ENCODE assay signal across 8 cellular contexts in the genomic region with DNA sequence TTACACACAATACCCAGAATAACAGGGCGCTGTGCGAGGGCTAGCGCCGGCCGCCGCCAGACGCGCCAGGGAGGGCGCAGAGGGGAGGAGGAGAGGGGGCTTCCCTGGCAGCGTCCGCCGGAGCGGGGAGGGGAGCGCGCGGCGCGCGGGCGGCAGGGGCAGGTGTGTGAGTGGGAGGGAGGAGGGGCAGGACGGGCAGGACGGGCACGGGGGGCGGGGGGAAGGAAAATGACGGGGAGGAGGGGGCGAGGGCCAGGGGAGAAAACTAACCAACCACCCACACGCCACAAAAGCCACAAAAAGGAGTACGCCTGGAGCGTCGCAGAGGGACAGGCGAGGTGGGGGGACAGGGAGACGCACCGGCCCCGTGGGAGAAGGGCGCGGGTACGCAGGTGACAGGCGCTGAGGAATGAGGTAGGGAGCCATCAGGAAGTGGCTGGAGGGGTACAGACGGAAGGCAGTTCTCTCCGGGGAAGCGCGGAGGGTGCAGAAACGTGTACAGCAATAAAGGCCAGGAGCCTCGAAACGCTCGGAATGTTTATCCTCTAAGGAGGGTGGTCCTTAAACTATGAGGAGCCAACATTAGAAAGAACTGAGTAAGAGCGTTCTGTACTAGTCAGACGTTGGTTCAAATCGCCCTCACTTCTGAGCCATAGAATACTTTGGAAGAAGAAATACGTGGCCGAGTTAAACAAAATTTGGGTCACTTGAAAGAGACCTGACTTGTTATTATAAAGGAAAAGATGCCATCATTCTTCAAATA. TPM values are rescaled to one million over a fixed set of nuclear protein-coding genes. Genes with fewer than 3 reads are reported as not detected.
A peak's percentile ranks its signal among the peaks of the same experiment; 100 is the strongest.
DNase-seq lines count a peak whose midpoint lies in the region; TF ChIP-seq lines count a peak whose summit lies in the region.

No MANE protein-coding gene starts in this region.

- peak overlapping the region; percentile 80 for H3K14ac ChIP-seq in trophoblast cell (ENCODE audit: low read length)

- H3F3A ChIP-seq in OCI-LY1 (ENCODE audit: insufficient read depth, low read length) = no peaks in the 10 kb centered on the region

- H3K9me3 ChIP-seq in OCI-LY1 (ENCODE audit: low read length) (no peaks in the 10 kb centered on the region), trophoblast cell (ENCODE audit: insufficient read depth, low read depth, low read length) (peaks cover 3% of the 10 kb centered on the region)

- H3K79me2 ChIP-seq in OCI-LY1 (ENCODE audit: insufficient read depth, low read length) = no peaks in the 10 kb centered on the region
- H3K79me2 ChIP-seq in trophoblast cell (ENCODE audit: control insufficient read depth, insufficient read depth, low read length, poor library complexity) = peaks cover 8% of the 10 kb centered on the region

- H2AK5ac ChIP-seq in trophoblast cell (ENCODE audit: low read length) = no peak overlapping the region

- H3K27ac ChIP-seq in OCI-LY1 (ENCODE audit: low read depth, low read length, poor library complexity, severe bottlenecking) = peak overlapping the region; percentile 42
- H3K27ac ChIP-seq in trophoblast cell (ENCODE audit: low read depth, low read length) = peak overlapping the region; percentile 42
- H3K27ac ChIP-seq in RWPE1 = no peak overlapping the region

- H3K27me3 ChIP-seq in OCI-LY1 (ENCODE audit: insufficient read depth, low read length) (no peaks in the 10 kb centered on the region), trophoblast cell (ENCODE audit: insufficient read depth, low read length) (no peaks in the 10 kb centered on the region)

- peak overlapping the region; percentile 58 for H2BK12ac ChIP-seq in trophoblast cell (ENCODE audit: low read length)

- H3K4me2 ChIP-seq in OCI-LY1 (ENCODE audit: low read length) = peak overlapping the region; percentile 79
- peak overlapping the region; percentile 89 for H3K4me2 ChIP-seq in trophoblast cell (ENCODE audit: low read length)

- H3K36me3 Mint-ChIP-seq in glutamatergic neuron (ENCODE audit: unreplicated experiment) = no peaks in the 10 kb centered on the region

- H3K4me1 ChIP-seq in OCI-LY1 (ENCODE audit: insufficient read depth, low read length, severe bottlenecking) (peaks cover 27% of the 10 kb centered on the region), trophoblast cell (ENCODE audit: control insufficient read depth in 1 of 2, insufficient read depth in 2 of 2, low read length in 2 of 2) (no peaks in the 10 kb centered on the region)

- peak; percentile 28 for DNase-seq in SKM-1 treated with dmso at 0.1 percent for 144 hours (lab: John Stamatoyannopoulos, UW; ENCODE audit: unreplicated experiment)
- no peak for DNase-seq in SKM-1 (lab: John Stamatoyannopoulos, UW; ENCODE audit: unreplicated experiment)
- DNase-seq in activated effector memory CD4-positive, alpha-beta T cell treated with Interleukin-2 at 50 U/mL for 16 hours = peak; percentile 49
- DNase-seq in glutamatergic neuron = peak; percentile 76
- DNase-seq in trophoblast cell = no peak
- peak; percentile 65 for DNase-seq in ureter (ENCODE audit: low spot score)
- DNase-seq in RWPE1 (ENCODE audit: low spot score) = no peak

- H3K23ac ChIP-seq in trophoblast cell (ENCODE audit: low read length) = no peak overlapping the region

- H4K91ac ChIP-seq in trophoblast cell (ENCODE audit: low read depth, low read length) = peak overlapping the region; percentile 33

- POLR2A ChIA-PET in RWPE1 (lab: Yijun Ruan, JAX; ENCODE audit: low non-redundant PET) = no interaction called here

- no peaks in the 10 kb centered on the region for H4K20me1 ChIP-seq in OCI-LY1 (ENCODE audit: insufficient read depth, low read length)

- no CpG with 5 or more reads among the region's 51 CpGs for WGBS in trophoblast cell (ENCODE audit: extremely low coverage, insufficient coverage, insufficient read length)

- no peak overlapping the region for H2AFZ ChIP-seq in OCI-LY1 (ENCODE audit: low read length)
- peak overlapping the region; percentile 98 for H2AFZ ChIP-seq in trophoblast cell (ENCODE audit: insufficient read depth, low read length, poor library complexity)

- H3K18ac ChIP-seq in trophoblast cell (ENCODE audit: low read length) = peak overlapping the region; percentile 80

- peak overlapping the region; percentile 72 for H3K4me3 ChIP-seq in OCI-LY1 (ENCODE audit: low read depth, low read length, poor library complexity, severe bottlenecking)
- H3K4me3 ChIP-seq in trophoblast cell (ENCODE audit: low read depth, low read length) = peak overlapping the region; percentile 82

- H3K9me3 Mint-ChIP-seq in glutamatergic neuron (ENCODE audit: unreplicated experiment) = peaks cover 17% of the 10 kb centered on the region

- H3K4me1 Mint-ChIP-seq in glutamatergic neuron (ENCODE audit: low read depth, unreplicated experiment) = peaks cover 16% of the 10 kb centered on the region

- H2BK5ac ChIP-seq in trophoblast cell (ENCODE audit: low read depth, low read length, poor library complexity) = peak overlapping the region; percentile 21

- no peak overlapping the region for H2BK120ac ChIP-seq in trophoblast cell (ENCODE audit: insufficient read depth, low read length, poor library complexity)

- H4K12ac ChIP-seq in trophoblast cell (ENCODE audit: low read depth, low read length) = peak overlapping the region; percentile 83

- H3K9ac ChIP-seq in OCI-LY1 (ENCODE audit: low read length) (peak overlapping the region; percentile 68; the same call in 1 of the 2 replicates), trophoblast cell (ENCODE audit: low read length) (no peak overlapping the region)

- H4K8ac ChIP-seq in trophoblast cell (ENCODE audit: low read depth, low read length) = peak overlapping the region; percentile 78

- no peaks in the 10 kb centered on the region for H3K9me2 ChIP-seq in OCI-LY1 (ENCODE audit: low read depth, low read length)

- peak overlapping the region; percentile 94 for H3K4me3 Mint-ChIP-seq in glutamatergic neuron (ENCODE audit: unreplicated experiment)

- H3K27ac Mint-ChIP-seq in glutamatergic neuron (ENCODE audit: unreplicated experiment) = peak overlapping the region; percentile 90

- CTCF ChIA-PET in RWPE1 (lab: Yijun Ruan, JAX) = no interaction called here

- no peak overlapping the region for H3K4ac ChIP-seq in trophoblast cell (ENCODE audit: low read depth, low read length)

- H3K36me3 ChIP-seq in OCI-LY1 (ENCODE audit: insufficient read depth, low read length) (no peaks in the 10 kb centered on the region), trophoblast cell (ENCODE audit: control insufficient read depth in 1 of 2, insufficient read depth in 2 of 2, low read length in 2 of 2) (no peaks in the 10 kb centered on the region)

- H3K27me3 Mint-ChIP-seq in glutamatergic neuron (ENCODE audit: unreplicated experiment) = peaks cover 8% of the 10 kb centered on the region

- peaks cover 16% of the 10 kb centered on the region for H3K79me1 ChIP-seq in trophoblast cell (ENCODE audit: low read length)

- no peak for TF ChIP-seq CTCF in OCI-LY1 (IDR thresholded peaks at IDR 0.05; ENCODE audit: low read length)
- TF ChIP-seq CTCF in glutamatergic neuron (IDR thresholded peaks at IDR 0.05; ENCODE audit: partially characterized antibody, unreplicated experiment) = no peak
- no peak for TF ChIP-seq CTCF in RWPE1 (conservative IDR thresholded peaks at IDR 0.05; ENCODE audit: low read depth)

RNA-seq across cellular contexts. Expression of a gene that starts 0.7 kb away (rescaled TPM):
- 80.5 TPM for total RNA-seq in glutamatergic neuron (ENCODE audit: unreplicated experiment)
- polyA plus RNA-seq in trophoblast cell (2013) = 10.2 and 11.3 TPM in 2 replicates
- 59.7 TPM for total RNA-seq in ureter

Comparison
In these comparisons a context has a peak if more than half of its experiments do, and no peak if none do; other contexts are left out.
1. DNase-seq: peak in SKM-1 treated with dmso at 0.1 percent for 144 hours (single experiment), activated effector memory CD4-positive, alpha-beta T cell treated with Interleukin-2 at 50 U/mL for 16 hours (single experiment), glutamatergic neuron (single experiment) and ureter (single experiment); none in SKM-1 (single experiment), trophoblast cell (0 of 2) and RWPE1 (single experiment).